In genomic region chr10:119831656-119832055, GRCh38 we compare ENCODE assay signal across 18 cellular contexts.
"Had no signal": no experiment of that assay in that cellular context is flagged by ENCODE, and none has a peak within 500 bp of the region (broad histone marks: within the 10 kb centered on the region; RNA-seq: fewer than 3 reads in every experiment).

No MANE protein-coding gene starts in this region.

- H3K27me3 ChIP-seq: body of pancreas, dorsolateral prefrontal cortex, gastrocnemius medialis, heart left ventricle, left lung, pancreas, spleen, testis, upper lobe of right lung had no signal

- H3K4me1 ChIP-seq: body of pancreas, gastrocnemius medialis, heart left ventricle, left lung, pancreas, spleen, testis, upper lobe of right lung had no signal

- H3K9me3 Mint-ChIP-seq: naive B cell had no signal

- H3K4me3 ChIP-seq: body of pancreas, gastrocnemius medialis, heart left ventricle, left lung, pancreas, spleen, testis, upper lobe of right lung had no signal

- DNase-seq: activated CD4-positive, alpha-beta T cell treated with anti-CD3 and anti-CD28 coated beads, Interleukin-2, amount 50 U/mL, for 4 hours; activated effector memory CD4-positive, alpha-beta T cell treated with Interleukin-2 at 50 U/mL for 16 hours; activated T-cell treated with anti-CD3 and anti-CD28 coated beads, Interleukin-2, amount 50 U/mL, for 1 hour; body of pancreas; dorsolateral prefrontal cortex; gastrocnemius medialis; heart left ventricle; left lung; mammary epithelial cell; naive B cell; pancreas; retina; spleen; stimulated activated naive CD4-positive, alpha-beta T cell treated with Interleukin-2 at 50 U/mL for 16 hours; testis; upper lobe of right lung; WERI-Rb-1 had no signal

- H3K4me3 Mint-ChIP-seq: naive B cell had no signal

- H3K27ac ChIP-seq: body of pancreas, epithelial cell of prostate, gastrocnemius medialis, heart left ventricle, left lung, pancreas, spleen, testis, upper lobe of right lung, WERI-Rb-1 had no signal

- H3K4me1 Mint-ChIP-seq: naive B cell had no signal

- H3K9me3 ChIP-seq: body of pancreas, gastrocnemius medialis, heart left ventricle, left lung, pancreas, spleen, testis, upper lobe of right lung had no signal

- ATAC-seq: body of pancreas, gastrocnemius medialis, heart left ventricle, left lung, pancreas, upper lobe of right lung had no signal

- H3K27me3 Mint-ChIP-seq: naive B cell had no signal
